Comparison of ENCODE assay signal across 1 cellular context in the genomic region with DNA sequence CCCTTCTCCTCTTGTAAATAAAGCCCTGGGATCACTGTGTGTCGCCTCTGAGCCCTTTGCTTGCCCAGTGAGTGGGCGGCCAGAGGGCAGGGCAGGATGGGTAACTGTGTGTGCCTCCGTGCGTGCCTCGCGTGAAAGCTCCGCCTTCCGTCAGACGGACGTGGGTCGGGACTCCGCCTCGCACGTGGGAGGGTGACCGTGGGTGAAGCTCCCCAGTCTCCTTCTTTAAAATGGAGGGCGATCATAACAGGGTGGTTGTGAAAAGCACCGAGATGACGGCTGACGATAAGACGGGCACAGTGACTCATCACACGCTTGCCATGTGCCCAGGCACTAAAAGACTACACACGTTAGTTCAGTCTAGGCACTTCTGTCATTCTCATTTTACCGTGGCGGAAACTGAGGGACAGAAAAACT.
A peak's percentile ranks its signal among the peaks of the same experiment; 100 is the strongest.
TF ChIP-seq lines count a peak whose summit lies in the region.

No MANE protein-coding gene starts in this region.

TF ChIP-seq in GM12878, 131 proteins besides CTCF, POLR2A, EP300 and RAD21 (continued from another document):
- TF ChIP-seq, protein P1, sequence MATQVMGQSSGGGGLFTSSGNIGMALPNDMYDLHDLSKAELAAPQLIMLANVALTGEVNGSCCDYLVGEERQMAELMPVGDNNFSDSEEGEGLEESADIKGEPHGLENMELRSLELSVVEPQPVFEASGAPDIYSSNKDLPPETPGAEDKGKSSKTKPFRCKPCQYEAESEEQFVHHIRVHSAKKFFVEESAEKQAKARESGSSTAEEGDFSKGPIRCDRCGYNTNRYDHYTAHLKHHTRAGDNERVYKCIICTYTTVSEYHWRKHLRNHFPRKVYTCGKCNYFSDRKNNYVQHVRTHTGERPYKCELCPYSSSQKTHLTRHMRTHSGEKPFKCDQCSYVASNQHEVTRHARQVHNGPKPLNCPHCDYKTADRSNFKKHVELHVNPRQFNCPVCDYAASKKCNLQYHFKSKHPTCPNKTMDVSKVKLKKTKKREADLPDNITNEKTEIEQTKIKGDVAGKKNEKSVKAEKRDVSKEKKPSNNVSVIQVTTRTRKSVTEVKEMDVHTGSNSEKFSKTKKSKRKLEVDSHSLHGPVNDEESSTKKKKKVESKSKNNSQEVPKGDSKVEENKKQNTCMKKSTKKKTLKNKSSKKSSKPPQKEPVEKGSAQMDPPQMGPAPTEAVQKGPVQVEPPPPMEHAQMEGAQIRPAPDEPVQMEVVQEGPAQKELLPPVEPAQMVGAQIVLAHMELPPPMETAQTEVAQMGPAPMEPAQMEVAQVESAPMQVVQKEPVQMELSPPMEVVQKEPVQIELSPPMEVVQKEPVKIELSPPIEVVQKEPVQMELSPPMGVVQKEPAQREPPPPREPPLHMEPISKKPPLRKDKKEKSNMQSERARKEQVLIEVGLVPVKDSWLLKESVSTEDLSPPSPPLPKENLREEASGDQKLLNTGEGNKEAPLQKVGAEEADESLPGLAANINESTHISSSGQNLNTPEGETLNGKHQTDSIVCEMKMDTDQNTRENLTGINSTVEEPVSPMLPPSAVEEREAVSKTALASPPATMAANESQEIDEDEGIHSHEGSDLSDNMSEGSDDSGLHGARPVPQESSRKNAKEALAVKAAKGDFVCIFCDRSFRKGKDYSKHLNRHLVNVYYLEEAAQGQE (IDR thresholded peaks at IDR 0.05; ENCODE audit: low read depth, low read length), result no peak
- TF ChIP-seq SMAD1 (IDR thresholded peaks at IDR 0.05; ENCODE audit: low read depth, partially characterized antibody) (no peak), NBN (IDR thresholded peaks at IDR 0.05) (no peak), HDAC2 (IDR thresholded peaks at IDR 0.05) (no peak), ETV6 (conservative IDR thresholded peaks at IDR 0.05 in 1 of 2, IDR thresholded peaks at IDR 0.05 in 1 of 2; ENCODE audit: borderline replicate concordance in 1 of 2, low read depth in 1 of 2) (no peak), SMARCA5 (IDR thresholded peaks at IDR 0.05) (no peak), BACH1 (IDR thresholded peaks at IDR 0.05; ENCODE audit: borderline replicate concordance) (peak; percentile 75)
- TF ChIP-seq, protein P2, sequence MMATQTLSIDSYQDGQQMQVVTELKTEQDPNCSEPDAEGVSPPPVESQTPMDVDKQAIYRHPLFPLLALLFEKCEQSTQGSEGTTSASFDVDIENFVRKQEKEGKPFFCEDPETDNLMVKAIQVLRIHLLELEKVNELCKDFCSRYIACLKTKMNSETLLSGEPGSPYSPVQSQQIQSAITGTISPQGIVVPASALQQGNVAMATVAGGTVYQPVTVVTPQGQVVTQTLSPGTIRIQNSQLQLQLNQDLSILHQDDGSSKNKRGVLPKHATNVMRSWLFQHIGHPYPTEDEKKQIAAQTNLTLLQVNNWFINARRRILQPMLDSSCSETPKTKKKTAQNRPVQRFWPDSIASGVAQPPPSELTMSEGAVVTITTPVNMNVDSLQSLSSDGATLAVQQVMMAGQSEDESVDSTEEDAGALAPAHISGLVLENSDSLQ (IDR thresholded peaks at IDR 0.05), result peak; percentile 67; the same call in 1 of the 2 replicates
- TF ChIP-seq, protein P3, sequence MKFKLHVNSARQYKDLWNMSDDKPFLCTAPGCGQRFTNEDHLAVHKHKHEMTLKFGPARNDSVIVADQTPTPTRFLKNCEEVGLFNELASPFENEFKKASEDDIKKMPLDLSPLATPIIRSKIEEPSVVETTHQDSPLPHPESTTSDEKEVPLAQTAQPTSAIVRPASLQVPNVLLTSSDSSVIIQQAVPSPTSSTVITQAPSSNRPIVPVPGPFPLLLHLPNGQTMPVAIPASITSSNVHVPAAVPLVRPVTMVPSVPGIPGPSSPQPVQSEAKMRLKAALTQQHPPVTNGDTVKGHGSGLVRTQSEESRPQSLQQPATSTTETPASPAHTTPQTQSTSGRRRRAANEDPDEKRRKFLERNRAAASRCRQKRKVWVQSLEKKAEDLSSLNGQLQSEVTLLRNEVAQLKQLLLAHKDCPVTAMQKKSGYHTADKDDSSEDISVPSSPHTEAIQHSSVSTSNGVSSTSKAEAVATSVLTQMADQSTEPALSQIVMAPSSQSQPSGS (IDR thresholded peaks at IDR 0.05; ENCODE audit: low read length), result no peak
- TF ChIP-seq, protein P4, sequence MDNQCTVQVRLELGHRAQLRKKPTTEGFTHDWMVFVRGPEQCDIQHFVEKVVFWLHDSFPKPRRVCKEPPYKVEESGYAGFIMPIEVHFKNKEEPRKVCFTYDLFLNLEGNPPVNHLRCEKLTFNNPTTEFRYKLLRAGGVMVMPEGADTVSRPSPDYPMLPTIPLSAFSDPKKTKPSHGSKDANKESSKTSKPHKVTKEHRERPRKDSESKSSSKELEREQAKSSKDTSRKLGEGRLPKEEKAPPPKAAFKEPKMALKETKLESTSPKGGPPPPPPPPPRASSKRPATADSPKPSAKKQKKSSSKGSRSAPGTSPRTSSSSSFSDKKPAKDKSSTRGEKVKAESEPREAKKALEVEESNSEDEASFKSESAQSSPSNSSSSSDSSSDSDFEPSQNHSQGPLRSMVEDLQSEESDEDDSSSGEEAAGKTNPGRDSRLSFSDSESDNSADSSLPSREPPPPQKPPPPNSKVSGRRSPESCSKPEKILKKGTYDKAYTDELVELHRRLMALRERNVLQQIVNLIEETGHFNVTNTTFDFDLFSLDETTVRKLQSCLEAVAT (IDR thresholded peaks at IDR 0.05), result no peak
- TF ChIP-seq, protein P5, sequence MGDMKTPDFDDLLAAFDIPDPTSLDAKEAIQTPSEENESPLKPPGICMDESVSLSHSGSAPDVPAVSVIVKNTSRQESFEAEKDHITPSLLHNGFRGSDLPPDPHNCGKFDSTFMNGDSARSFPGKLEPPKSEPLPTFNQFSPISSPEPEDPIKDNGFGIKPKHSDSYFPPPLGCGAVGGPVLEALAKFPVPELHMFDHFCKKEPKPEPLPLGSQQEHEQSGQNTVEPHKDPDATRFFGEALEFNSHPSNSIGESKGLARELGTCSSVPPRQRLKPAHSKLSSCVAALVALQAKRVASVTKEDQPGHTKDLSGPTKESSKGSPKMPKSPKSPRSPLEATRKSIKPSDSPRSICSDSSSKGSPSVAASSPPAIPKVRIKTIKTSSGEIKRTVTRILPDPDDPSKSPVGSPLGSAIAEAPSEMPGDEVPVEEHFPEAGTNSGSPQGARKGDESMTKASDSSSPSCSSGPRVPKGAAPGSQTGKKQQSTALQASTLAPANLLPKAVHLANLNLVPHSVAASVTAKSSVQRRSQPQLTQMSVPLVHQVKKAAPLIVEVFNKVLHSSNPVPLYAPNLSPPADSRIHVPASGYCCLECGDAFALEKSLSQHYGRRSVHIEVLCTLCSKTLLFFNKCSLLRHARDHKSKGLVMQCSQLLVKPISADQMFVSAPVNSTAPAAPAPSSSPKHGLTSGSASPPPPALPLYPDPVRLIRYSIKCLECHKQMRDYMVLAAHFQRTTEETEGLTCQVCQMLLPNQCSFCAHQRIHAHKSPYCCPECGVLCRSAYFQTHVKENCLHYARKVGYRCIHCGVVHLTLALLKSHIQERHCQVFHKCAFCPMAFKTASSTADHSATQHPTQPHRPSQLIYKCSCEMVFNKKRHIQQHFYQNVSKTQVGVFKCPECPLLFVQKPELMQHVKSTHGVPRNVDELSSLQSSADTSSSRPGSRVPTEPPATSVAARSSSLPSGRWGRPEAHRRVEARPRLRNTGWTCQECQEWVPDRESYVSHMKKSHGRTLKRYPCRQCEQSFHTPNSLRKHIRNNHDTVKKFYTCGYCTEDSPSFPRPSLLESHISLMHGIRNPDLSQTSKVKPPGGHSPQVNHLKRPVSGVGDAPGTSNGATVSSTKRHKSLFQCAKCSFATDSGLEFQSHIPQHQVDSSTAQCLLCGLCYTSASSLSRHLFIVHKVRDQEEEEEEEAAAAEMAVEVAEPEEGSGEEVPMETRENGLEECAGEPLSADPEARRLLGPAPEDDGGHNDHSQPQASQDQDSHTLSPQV (IDR thresholded peaks at IDR 0.05), result peak; percentile 6; the same call in 1 of the 2 replicates
